ENCODE assay signal across 1 cellular context in the genomic region with DNA sequence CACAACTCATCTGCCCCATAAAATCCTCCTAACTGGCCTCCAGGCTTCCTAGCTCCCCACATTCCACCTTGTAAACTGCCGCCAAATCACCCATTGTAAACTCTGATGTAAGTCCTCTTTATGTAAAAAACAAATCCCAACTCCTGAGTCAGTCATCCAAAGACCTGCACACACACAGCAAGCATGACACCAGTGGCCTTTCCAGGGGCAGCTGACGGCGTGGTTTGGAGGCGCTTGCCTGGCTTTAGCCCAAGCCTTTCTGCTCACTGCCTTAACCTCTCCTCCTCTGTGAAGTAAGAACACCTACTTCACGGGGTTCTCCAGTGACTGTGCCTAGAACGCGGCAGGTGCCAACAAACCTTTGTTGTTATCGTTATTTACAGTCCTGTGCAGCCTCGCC.
TF ChIP-seq lines count a peak whose summit lies in the region.

No MANE protein-coding gene starts in this region.

TF ChIP-seq in WTC11, 78 proteins besides CTCF, POLR2A, EP300 and RAD21 (continued from another document):
- no peak for TF ChIP-seq JAZF1 (CRISPR knock-in tag; IDR thresholded peaks at IDR 0.05)
- TF ChIP-seq NR1H2 (CRISPR knock-in tag; IDR thresholded peaks at IDR 0.05): no peak
- TF ChIP-seq NFYB (CRISPR knock-in tag; conservative IDR thresholded peaks at IDR 0.05; ENCODE audit: low read depth): no peak
- no peak for TF ChIP-seq ZNF416 (CRISPR knock-in tag; IDR thresholded peaks at IDR 0.05)
- no peak for TF ChIP-seq ZBTB21 (CRISPR knock-in tag; IDR thresholded peaks at IDR 0.05; ENCODE audit: borderline replicate concordance)
